8 cellular contexts compared by ENCODE assay signal in genomic region chr20:5113615-5113986, GRCh38. TPM values are rescaled to one million over a fixed set of nuclear protein-coding genes. Genes with fewer than 3 reads are reported as not detected.
DNase-seq lines count a peak whose midpoint lies in the region; ATAC-seq, FAIRE-seq and TF ChIP-seq lines count a peak whose summit lies in the region.

No MANE protein-coding gene starts in this region.

- peaks cover 49% of the 10 kb centered on the region for H3K79me2 ChIP-seq in GM12878 (ENCODE audit: control insufficient read depth, insufficient read depth, low read length)

- H4K20me1 ChIP-seq in GM12878 (ENCODE audit: control insufficient read depth, insufficient read depth), result no peaks in the 10 kb centered on the region

- BruUV-seq in GM12878 (replicated peaks; lab: Mats Ljungman, UMichigan), result no TSS peak

- no peak overlapping the region for H2BK5ac ChIP-seq in mesenchymal stem cell (ENCODE audit: low read depth, low read length, poor library complexity, severe bottlenecking)

- CTCF ChIA-PET in GM12878 (lab: Yijun Ruan, JAX), result no interaction called here

- no peaks in the 10 kb centered on the region for H3K27me3 ChIP-seq in heart left ventricle
- H3K27me3 ChIP-seq in GM12878 (replicated peaks in 1 of 2; ENCODE audit: control insufficient read depth in 2 of 2, insufficient read depth in 2 of 2, low read length in 1 of 2), result no peaks in the 10 kb centered on the region
- H3K27me3 ChIP-seq in mesenchymal stem cell (ENCODE audit: control insufficient read depth in 1 of 2, insufficient read depth in 1 of 2, low read length in 2 of 2), result no peaks in the 10 kb centered on the region
- no peaks in the 10 kb centered on the region for H3K27me3 ChIP-seq in uterus

- in situ Hi-C loops in GM12878 (cut with MboI), result no loop called here

- no peak for TF ChIP-seq EP300 in GM12878 (IDR thresholded peaks at IDR 0.05; ENCODE audit: borderline replicate concordance in 1 of 2, control insufficient read depth in 1 of 2, low read depth in 2 of 2, low read length in 2 of 2)

- H3K4ac ChIP-seq in mesenchymal stem cell (ENCODE audit: low read depth in 1 of 2, low read length in 2 of 2), result peak overlapping the region in 1 of 2 experiments; percentile 16

- H3K36me3 ChIP-seq in heart left ventricle (peaks cover 0 to 70% (median 62%) of the 10 kb centered on the region in 9 donors), GM12878 (ENCODE audit: control insufficient read depth in 2 of 2, insufficient read depth in 2 of 2, low read length in 1 of 2) (peaks cover 2 to 24% of the 10 kb centered on the region in 2 experiments), mesenchymal stem cell (ENCODE audit: control insufficient read depth in 1 of 2, insufficient read depth in 2 of 2, low read depth in 1 of 2, low read length in 2 of 2) (peaks cover 3 to 68% of the 10 kb centered on the region in 2 experiments), uterus (no peaks in the 10 kb centered on the region)

- H2AK5ac ChIP-seq in mesenchymal stem cell (ENCODE audit: low read length, severe bottlenecking), result no peak overlapping the region

- TF ChIP-seq CTCF in heart left ventricle (IDR thresholded peaks at IDR 0.05), result no peak
- no peak for TF ChIP-seq CTCF in GM12878 (IDR thresholded peaks at IDR 0.05 in 2 of 3, conservative IDR thresholded peaks at IDR 0.05 in 1 of 3; ENCODE audit: control insufficient read depth in 2 of 3, extremely low read depth in 1 of 3, insufficient read depth in 1 of 3, low read depth in 3 of 3, low read length in 3 of 3)
- no peak for TF ChIP-seq CTCF in uterus (IDR thresholded peaks at IDR 0.05)

- TF ChIP-seq POLR2A in heart left ventricle (IDR thresholded peaks at IDR 0.05), result no peak
- TF ChIP-seq POLR2A in GM12878 (IDR thresholded peaks at IDR 0.05; ENCODE audit: low read depth, low read length), result no peak
- no peak for TF ChIP-seq POLR2A in uterus (IDR thresholded peaks at IDR 0.05)

- H3K4me1 ChIP-seq in heart left ventricle, result peaks cover 0 to 34% (median 15%) of the 10 kb centered on the region in 12 donors
- peaks cover 14% of the 10 kb centered on the region; the same call in 1 of the 2 replicates for H3K4me1 ChIP-seq in GM12878 (ENCODE audit: control insufficient read depth, insufficient read depth, low read length)
- peaks cover 7% of the 10 kb centered on the region for H3K4me1 ChIP-seq in mesenchymal stem cell (ENCODE audit: control insufficient read depth, insufficient read depth, low read depth, low read length)
- peaks cover 5 to 8% of the 10 kb centered on the region in 2 donors for H3K4me1 ChIP-seq in uterus

- H2AFZ ChIP-seq in GM12878 (ENCODE audit: control insufficient read depth, low read depth, low read length) (peak overlapping the region; percentile 92), mesenchymal stem cell (ENCODE audit: low read depth, low read length) (no peak overlapping the region)

- RAD21 ChIA-PET in GM12878 (lab: Charles Lee; ENCODE audit: unreplicated experiment), result no interaction called here

- H3K9me3 ChIP-seq in heart left ventricle, result no peaks in the 10 kb centered on the region
- no peaks in the 10 kb centered on the region for H3K9me3 ChIP-seq in GM12878 (replicated peaks; ENCODE audit: control insufficient read depth, insufficient read depth, low read length)
- H3K9me3 ChIP-seq in mesenchymal stem cell (ENCODE audit: control insufficient read depth, low read length), result no peaks in the 10 kb centered on the region
- H3K9me3 ChIP-seq in uterus, result no peaks in the 10 kb centered on the region

- WGBS in heart left ventricle, 4 donors, result 22 to 32% (median 31%) methylated on average over 3 of the region's 3 CpGs
- WGBS in GM12878 (ENCODE audit: insufficient coverage, insufficient replicate concordance, low lambda C conversion rate, missing lambda C conversion rate), result 42% methylated on average over 3 of the region's 3 CpGs
- WGBS in mesenchymal stem cell, result 69% methylated on average over 2 of the region's 3 CpGs

- no peak for TF ChIP-seq RAD21 in GM12878 (IDR thresholded peaks at IDR 0.05; ENCODE audit: insufficient read depth, low read depth, low read length)

- no peak for DNase-seq in heart left ventricle
- no peak for DNase-seq in left cardiac atrium
- no peak for DNase-seq in GM12878 (ENCODE audit: low read depth, low spot score)
- no peak for DNase-seq in mesenchymal stem cell
- no peak for DNase-seq in uterus
- no peak for DNase-seq in stimulated activated CD4-positive, alpha-beta T cell treated with anti-CD3 and anti-CD28 coated beads, Interleukin-2, amount 100 ng/mL, for 48 hours
- DNase-seq in OCI-M1 (lab: John Stamatoyannopoulos, UW), result no peak

- H2BK15ac ChIP-seq in mesenchymal stem cell (ENCODE audit: low read depth, poor library complexity, severe bottlenecking), result no peak overlapping the region

- H3K23ac ChIP-seq in mesenchymal stem cell (ENCODE audit: low read length in 2 of 2), result no peak overlapping the region

- H3K27ac ChIP-seq in heart left ventricle (peak overlapping the region; percentile 80 to 98 (median 94)), GM12878 (ENCODE audit: control insufficient read depth, insufficient read depth) (peak overlapping the region; percentile 79), mesenchymal stem cell (ENCODE audit: low read length, poor library complexity, severe bottlenecking) (peak overlapping the region; percentile 60), uterus (peak overlapping the region; percentile 80 to 93)

- H3K4me2 ChIP-seq in GM12878 (ENCODE audit: control insufficient read depth, insufficient read depth), result peak overlapping the region; percentile 73
- H3K4me2 ChIP-seq in mesenchymal stem cell (ENCODE audit: low read length, poor library complexity, severe bottlenecking), result peak overlapping the region; percentile 96

- H3K18ac ChIP-seq in mesenchymal stem cell (ENCODE audit: low read depth in 1 of 2, low read length in 2 of 2), result no peak overlapping the region

- H2BK120ac ChIP-seq in mesenchymal stem cell (ENCODE audit: low read depth, low read length), result no peak overlapping the region

- no peak overlapping the region for H3K14ac ChIP-seq in mesenchymal stem cell (ENCODE audit: low read length in 2 of 2)

- H4K91ac ChIP-seq in mesenchymal stem cell (ENCODE audit: low read length), result no peak overlapping the region

- POLR2A ChIA-PET in GM12878 (lab: Charles Lee), result interaction anchor here (1.3 kb wide), 1 partner anchor 79 kb away, joined by 9 read pairs; no protein-coding TSS in a partner anchor

- FAIRE-seq in GM12878 (lab: Jason Lieb, UNC), result no peak

- H3K4me3 ChIP-seq in heart left ventricle, result peak overlapping the region in 11 of 12 donors; percentile 55 to 99 (median 87)
- H3K4me3 ChIP-seq in GM12878, result peak overlapping the region; percentile 97
- H3K4me3 ChIP-seq in mesenchymal stem cell (ENCODE audit: insufficient read depth in 1 of 2, low read depth in 1 of 2, low read length in 2 of 2), result peak overlapping the region in 1 of 2 experiments; percentile 100
- H3K4me3 ChIP-seq in uterus, result peak overlapping the region; percentile 87 to 96

- intact Hi-C loops in heart left ventricle (cut with DNase I) (no loop called here), left cardiac atrium (cut with DNase I) (no loop called here), GM12878 (cut with micrococcal nuclease; ENCODE audit: unreplicated experiment) (no loop called here), uterus (cut with DNase I; ENCODE audit: low total_unique reads) (no loop called here)

- H3K79me1 ChIP-seq in mesenchymal stem cell (replicated peaks; ENCODE audit: low read length, poor library complexity, severe bottlenecking), result peaks cover 8% of the 10 kb centered on the region

- no peak overlapping the region for H2BK12ac ChIP-seq in mesenchymal stem cell (ENCODE audit: low read length in 2 of 2)

- peak overlapping the region; percentile 83 for H4K8ac ChIP-seq in mesenchymal stem cell (ENCODE audit: low read length)

- ATAC-seq in heart left ventricle, result no peak
- ATAC-seq in left cardiac atrium, result no peak
- ATAC-seq in GM12878, result peak; percentile 1; the same call in 1 of the 3 replicates
- no peak for ATAC-seq in HG02763 (IDR thresholded peaks at IDR 0.05; ENCODE audit: unreplicated experiment)

- SMC1A ChIA-PET in GM12878 (lab: Charles Lee; ENCODE audit: uncharacterized antibody, unreplicated experiment), result interaction anchor here (1.1 to 5.8 kb wide), 4 partner anchors 13 to 205 kb away, joined by 3 to 43 read pairs (median 6); partner anchors contain the start of gene CDS2

- peak overlapping the region; percentile 96 for H3K9ac ChIP-seq in GM12878 (ENCODE audit: control insufficient read depth, insufficient read depth, low read length)
- H3K9ac ChIP-seq in mesenchymal stem cell (ENCODE audit: low read length), result peak overlapping the region; percentile 99

RNA-seq across cellular contexts. Expression of gene TMEM230, which starts 0.7 kb away (rescaled TPM):
- 10 to 100 TPM; 69.4 to 99.4 (median 82.0) TPM for total RNA-seq in heart left ventricle
- polyA plus RNA-seq in heart left ventricle, result 100 to 1,000 TPM in 1 of 2 donors, 10 to 100 TPM in 1; 88.7 to 124 TPM
- 10 to 100 TPM; 93.4 to 97.1 TPM for total RNA-seq in left cardiac atrium
- total RNA-seq in GM12878 (2013; cell fraction: nucleolus; rRNA removed), result 48.5 and 48.6 TPM in 2 replicates
- 139 and 176 TPM in 2 replicates for total RNA-seq in GM12878 (2014; rRNA removed)
- 102 and 105 TPM in 2 replicates for total RNA-seq in GM12878 (2014; rRNA removed; fragmentation: Illumina TruSeq; extraction: Trizol)
- 81.7 and 82.4 TPM in 2 replicates for total RNA-seq in GM12878 (2021)
- polyA plus RNA-seq in GM12878 (2011; ENCODE audit: low read depth), result 55.1 TPM
- polyA plus RNA-seq in GM12878 (2011; rRNA removed), result 131 and 151 TPM in 2 replicates
- 99.3 and 105 TPM in 2 replicates for polyA plus RNA-seq in GM12878 (2011; cell fraction: cytosol; rRNA removed)
- polyA plus RNA-seq in GM12878 (2011; cell fraction: nucleus; rRNA removed), result 32.1 and 46.0 TPM in 2 replicates
- polyA plus RNA-seq in GM12878 (2012), result 72.7 and 77.3 TPM in 2 replicates
- polyA plus RNA-seq in GM12878 (2014; fragmentation: Illumina TruSeq; extraction: Trizol), result 129 and 150 TPM in 2 replicates
- polyA plus RNA-seq in GM12878 (2014; fragmentation: Nextera tagmentation; extraction: Ambion mirVana), result 10 to 100 TPM; 53.0 to 69.1 TPM
- polyA plus RNA-seq in GM12878 (2014; rRNA removed), result 141 and 157 TPM in 2 replicates
- polyA plus RNA-seq in GM12878 (2016; fragmentation: Nextera tagmentation; extraction: Ambion mirVana), result 100 to 1,000 TPM; 183 to 185 TPM
- polyA minus RNA-seq in GM12878 (2011; rRNA and poly(A)+ RNA removed), result 38.9 and 49.5 TPM in 2 replicates
- 17.6 and 21.7 TPM in 2 replicates for polyA minus RNA-seq in GM12878 (2011; cell fraction: cytosol; rRNA and poly(A)+ RNA removed)
- polyA minus RNA-seq in GM12878 (2011; cell fraction: nucleus; rRNA and poly(A)+ RNA removed), result 10.4 and 10.6 TPM in 2 replicates
- polyA plus RNA-seq in mesenchymal stem cell (2013, experiment 1 of 2), result 159 TPM
- polyA plus RNA-seq in mesenchymal stem cell (2013, experiment 2 of 2), result 168 TPM
- total RNA-seq in uterus, result 10 to 100 TPM; 66.1 to 94.1 (median 89.9) TPM

RNA-seq across cellular contexts. Expression of gene PCNA, which starts 6.2 kb away (rescaled TPM):
- 10 to 100 TPM; 20.2 to 52.7 (median 22.9) TPM for total RNA-seq in heart left ventricle
- polyA plus RNA-seq in heart left ventricle, result 10 to 100 TPM; 18.7 to 45.4 TPM
- 10 to 100 TPM; 23.9 to 38.1 TPM for total RNA-seq in left cardiac atrium
- 68.2 and 72.6 TPM in 2 replicates for total RNA-seq in GM12878 (2013; cell fraction: nucleolus; rRNA removed)
- 493 and 526 TPM in 2 replicates for total RNA-seq in GM12878 (2014; rRNA removed)
- 470 and 509 TPM in 2 replicates for total RNA-seq in GM12878 (2014; rRNA removed; fragmentation: Illumina TruSeq; extraction: Trizol)
- 389 and 402 TPM in 2 replicates for total RNA-seq in GM12878 (2021)
- polyA plus RNA-seq in GM12878 (2011; ENCODE audit: low read depth), result 175 TPM
- polyA plus RNA-seq in GM12878 (2011; rRNA removed), result 565 and 738 TPM in 2 replicates
- 683 and 744 TPM in 2 replicates for polyA plus RNA-seq in GM12878 (2011; cell fraction: cytosol; rRNA removed)
- 317 and 447 TPM in 2 replicates for polyA plus RNA-seq in GM12878 (2011; cell fraction: nucleus; rRNA removed)
- polyA plus RNA-seq in GM12878 (2012), result 215 and 236 TPM in 2 replicates
- polyA plus RNA-seq in GM12878 (2014; fragmentation: Illumina TruSeq; extraction: Trizol), result 459 and 487 TPM in 2 replicates
- 100 to 1,000 TPM; 651 to 694 TPM for polyA plus RNA-seq in GM12878 (2014; fragmentation: Nextera tagmentation; extraction: Ambion mirVana)
- 464 and 516 TPM in 2 replicates for polyA plus RNA-seq in GM12878 (2014; rRNA removed)
- polyA plus RNA-seq in GM12878 (2016; fragmentation: Nextera tagmentation; extraction: Ambion mirVana), result 100 to 1,000 TPM; 568 to 618 TPM
- polyA minus RNA-seq in GM12878 (2011; rRNA and poly(A)+ RNA removed), result 328 and 409 TPM in 2 replicates
- polyA minus RNA-seq in GM12878 (2011; cell fraction: cytosol; rRNA and poly(A)+ RNA removed), result 236 and 284 TPM in 2 replicates
- polyA minus RNA-seq in GM12878 (2011; cell fraction: nucleus; rRNA and poly(A)+ RNA removed), result 83.2 and 141 TPM in 2 replicates
- polyA plus RNA-seq in mesenchymal stem cell (2013, experiment 1 of 2), result 53.6 TPM
- 57.8 TPM for polyA plus RNA-seq in mesenchymal stem cell (2013, experiment 2 of 2)
- total RNA-seq in uterus, result 100 to 1,000 TPM in 1 of 4 donors, 10 to 100 TPM in 3; 43.0 to 112 (median 59.6) TPM

RNA-seq across cellular contexts. Expression of gene CDS2, which starts 13.2 kb away (rescaled TPM):
- total RNA-seq in heart left ventricle (100 to 1,000 TPM in 1 of 9 donors, 10 to 100 TPM in 8; 64.5 to 105 (median 86.8) TPM), left cardiac atrium (10 to 100 TPM; 57.7 to 77.7 TPM), GM12878 (2014; rRNA removed) (16.5 and 19.6 TPM in 2 replicates), GM12878 (2014; rRNA removed; fragmentation: Illumina TruSeq; extraction: Trizol) (19.3 and 19.8 TPM in 2 replicates), GM12878 (2021) (41.1 and 41.4 TPM in 2 replicates), uterus (10 to 100 TPM; 22.5 to 66.6 (median 41.7) TPM)
- polyA plus RNA-seq in heart left ventricle (10 to 100 TPM; 22.5 to 24.9 TPM), GM12878 (2011; rRNA removed) (89.4 and 94.7 TPM in 2 replicates), GM12878 (2014; fragmentation: Illumina TruSeq; extraction: Trizol) (26.4 and 29.3 TPM in 2 replicates), GM12878 (2014; fragmentation: Nextera tagmentation; extraction: Ambion mirVana) (10 to 100 TPM; 11.5 to 15.4 TPM), GM12878 (2014; rRNA removed) (13.5 and 17.8 TPM in 2 replicates), GM12878 (2016; fragmentation: Nextera tagmentation; extraction: Ambion mirVana) (10 to 100 TPM; 59.5 to 59.8 TPM)
- total RNA-seq in GM12878 (2013; cell fraction: nucleolus; rRNA removed), result 65.8 and 72.7 TPM in 2 replicates
- 8.5 TPM for polyA plus RNA-seq in GM12878 (2011; ENCODE audit: low read depth)
- polyA plus RNA-seq in GM12878 (2011; cell fraction: cytosol; rRNA removed), result 34.4 and 52.3 TPM in 2 replicates
- 38.5 and 57.8 TPM in 2 replicates for polyA plus RNA-seq in GM12878 (2011; cell fraction: nucleus; rRNA removed)
- 9.9 and 13.1 TPM in 2 replicates for polyA plus RNA-seq in GM12878 (2012)
- polyA minus RNA-seq in GM12878 (2011; rRNA and poly(A)+ RNA removed), result 64.4 and 105 TPM in 2 replicates
- 9.4 and 16.5 TPM in 2 replicates for polyA minus RNA-seq in GM12878 (2011; cell fraction: cytosol; rRNA and poly(A)+ RNA removed)
- 15.5 and 20.8 TPM in 2 replicates for polyA minus RNA-seq in GM12878 (2011; cell fraction: nucleus; rRNA and poly(A)+ RNA removed)
- 29.5 TPM for polyA plus RNA-seq in mesenchymal stem cell (2013, experiment 1 of 2)
- polyA plus RNA-seq in mesenchymal stem cell (2013, experiment 2 of 2), result 32.0 TPM
